Comparison of ENCODE assay signal across 8 cellular contexts in the genomic region with DNA sequence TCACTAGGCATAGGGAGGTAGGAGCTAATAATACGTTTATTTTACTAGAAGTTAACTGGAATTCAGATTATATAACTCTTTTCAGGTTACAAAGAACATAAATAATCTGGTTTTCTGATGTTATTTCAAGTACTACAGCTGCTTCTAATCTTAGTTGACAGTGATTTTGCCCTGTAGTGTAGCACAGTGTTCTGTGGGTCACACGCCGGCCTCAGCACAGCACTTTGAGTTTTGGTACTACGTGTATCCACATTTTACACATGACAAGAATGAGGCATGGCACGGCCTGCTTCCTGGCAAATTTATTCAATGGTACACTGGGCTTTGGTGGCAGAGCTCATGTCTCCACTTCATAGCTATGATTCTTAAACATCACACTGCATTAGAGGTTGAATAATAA. TPM values are rescaled to one million over a fixed set of nuclear protein-coding genes. Genes with fewer than 3 reads are reported as not detected.
A peak's percentile ranks its signal among the peaks of the same experiment; 100 is the strongest.
DNase-seq lines count a peak whose midpoint lies in the region; ATAC-seq and TF ChIP-seq lines count a peak whose summit lies in the region.

No MANE protein-coding gene starts in this region.

- H3K36me3 Mint-ChIP-seq in CD4-positive, CD25-positive, alpha-beta regulatory T cell: peaks cover 4% of the 10 kb centered on the region

- peaks cover 28% of the 10 kb centered on the region for H3K4me1 ChIP-seq in CD4-positive, CD25-positive, alpha-beta regulatory T cell (ENCODE audit: control insufficient read depth, insufficient read depth, low read length, poor library complexity, severe bottlenecking)
- peaks cover 19 to 29% (median 26%) of the 10 kb centered on the region in 4 donors for H3K4me1 ChIP-seq in esophagus muscularis mucosa
- H3K4me1 ChIP-seq in osteoblast (ENCODE audit: insufficient read depth, low read length): peaks cover 12% of the 10 kb centered on the region

- peaks cover 11 to 44% (median 38%) of the 10 kb centered on the region in 4 donors for H3K4me1 Mint-ChIP-seq in CD4-positive, CD25-positive, alpha-beta regulatory T cell

- no peak for DNase-seq in CD4-positive, CD25-positive, alpha-beta regulatory T cell
- peak; percentile 51 for DNase-seq in RKO (ENCODE audit: low spot score)
- DNase-seq in esophagus muscularis mucosa (ENCODE audit: extremely low spot score): no peak
- DNase-seq in osteoblast (ENCODE audit: insufficient read length, low spot score, missing footprints): no peak
- DNase-seq in NCI-H446 (lab: John Stamatoyannopoulos, UW): no peak
- DNase-seq in NCI-H1092 treated with DMSO at 0.1 percent for 48 hours (lab: John Stamatoyannopoulos, UW): no peak
- no peak for DNase-seq in NCI-H510A treated with DMSO at 0.1 percent for 48 hours (lab: John Stamatoyannopoulos, UW)

- H3K4me3 Mint-ChIP-seq in CD4-positive, CD25-positive, alpha-beta regulatory T cell: peak overlapping the region; percentile 87 to 91 (median 88)

- H3K27ac ChIP-seq in CD4-positive, CD25-positive, alpha-beta regulatory T cell (ENCODE audit: insufficient read depth, low read length, poor library complexity, severe bottlenecking): no peak overlapping the region
- peak overlapping the region; percentile 86 to 95 (median 92) for H3K27ac ChIP-seq in esophagus muscularis mucosa (replicated peaks in 1 of 4)
- H3K27ac ChIP-seq in osteoblast (ENCODE audit: low read depth, low read length): peak overlapping the region; percentile 91

- no peak for ATAC-seq in CD4-positive, CD25-positive, alpha-beta regulatory T cell (ENCODE audit: low read depth in 2 of 2)
- no peak for ATAC-seq in HG02642 (IDR thresholded peaks at IDR 0.05; ENCODE audit: poor library complexity, unreplicated experiment)

- no peak for TF ChIP-seq POLR2A in esophagus muscularis mucosa (IDR thresholded peaks at IDR 0.05; ENCODE audit: low read depth)

- 36% methylated on average over 5 of the region's 5 CpGs for WGBS in esophagus muscularis mucosa

- H3K27me3 Mint-ChIP-seq in CD4-positive, CD25-positive, alpha-beta regulatory T cell: no peaks in the 10 kb centered on the region

- TF ChIP-seq CTCF in esophagus muscularis mucosa (IDR thresholded peaks at IDR 0.05) (no peak), osteoblast (IDR thresholded peaks at IDR 0.05; ENCODE audit: extremely low read depth, low read depth, low read length) (no peak)

- H3K9me3 Mint-ChIP-seq in CD4-positive, CD25-positive, alpha-beta regulatory T cell: no peaks in the 10 kb centered on the region

- no peaks in the 10 kb centered on the region for H3K27me3 ChIP-seq in CD4-positive, CD25-positive, alpha-beta regulatory T cell (ENCODE audit: control insufficient read depth, insufficient read depth, low read length)
- H3K27me3 ChIP-seq in esophagus muscularis mucosa (no peaks in the 10 kb centered on the region), osteoblast (ENCODE audit: insufficient read depth, low read length) (no peaks in the 10 kb centered on the region)

- H3K79me2 ChIP-seq in osteoblast (ENCODE audit: insufficient read depth, low read length): peaks cover 6% of the 10 kb centered on the region

- peak overlapping the region in 2 of 3 donors; percentile 80 to 94 for H3K27ac Mint-ChIP-seq in CD4-positive, CD25-positive, alpha-beta regulatory T cell

- H4K20me1 ChIP-seq in osteoblast (ENCODE audit: insufficient read depth, low read length): no peaks in the 10 kb centered on the region

- no peaks in the 10 kb centered on the region for H3K9me3 ChIP-seq in CD4-positive, CD25-positive, alpha-beta regulatory T cell (ENCODE audit: control insufficient read depth in 2 of 2, low read length in 2 of 2)
- H3K9me3 ChIP-seq in esophagus muscularis mucosa: no peaks in the 10 kb centered on the region
- H3K9me3 ChIP-seq in osteoblast (ENCODE audit: low read depth, low read length): no peaks in the 10 kb centered on the region

- peak overlapping the region; percentile 95 for H3K4me2 ChIP-seq in osteoblast (ENCODE audit: insufficient read depth, low read length)

- intact Hi-C loops in esophagus muscularis mucosa (cut with DNase I): no loop called here

- no peak for TF ChIP-seq EP300 in esophagus muscularis mucosa (IDR thresholded peaks at IDR 0.05)

- peak overlapping the region; percentile 78 for H3K4me3 ChIP-seq in CD4-positive, CD25-positive, alpha-beta regulatory T cell (ENCODE audit: low read depth, low read length)
- peak overlapping the region; percentile 65 to 76 (median 73) for H3K4me3 ChIP-seq in esophagus muscularis mucosa
- H3K4me3 ChIP-seq in osteoblast (ENCODE audit: insufficient read depth, low read length): peak overlapping the region; percentile 95

- peak overlapping the region; percentile 99 for H2AFZ ChIP-seq in osteoblast (ENCODE audit: low read length)

- no peaks in the 10 kb centered on the region for H3K36me3 ChIP-seq in CD4-positive, CD25-positive, alpha-beta regulatory T cell (ENCODE audit: control insufficient read depth, insufficient read depth, low read length)
- peaks cover 0 to 6% (median 3%) of the 10 kb centered on the region in 4 donors for H3K36me3 ChIP-seq in esophagus muscularis mucosa
- peaks cover 4% of the 10 kb centered on the region for H3K36me3 ChIP-seq in osteoblast (ENCODE audit: insufficient read depth, low read length)

RNA-seq across cellular contexts. Expression of a gene that starts 1.1 kb away (rescaled TPM):
- total RNA-seq in CD4-positive, CD25-positive, alpha-beta regulatory T cell: 2.6 TPM
- polyA plus RNA-seq in CD4-positive, CD25-positive, alpha-beta regulatory T cell: 1 to 10 TPM; 1.2 to 2.5 (median 2.4) TPM
- total RNA-seq in esophagus muscularis mucosa (1 to 10 TPM; 3.0 to 9.9 (median 6.5) TPM), osteoblast (14.1 and 15.9 TPM in 2 replicates)
